In genomic region chr12:30991466-30991865, GRCh38 we compare ENCODE assay signal across 5 cellular contexts.
"Had no signal": no experiment of that assay in that cellular context is flagged by ENCODE, and none has a peak within 500 bp of the region (broad histone marks: within the 10 kb centered on the region; RNA-seq: fewer than 3 reads in every experiment).

No MANE protein-coding gene starts in this region.

- H3K4me3 ChIP-seq: GM23338, K562 had no signal

- H2AFZ ChIP-seq: GM23338 had no signal

- H3K4me3 Mint-ChIP-seq: GM23338, H9 had no signal

- H3K9me3 Mint-ChIP-seq: GM23338, H9 had no signal

- H3K4me2 ChIP-seq: GM23338 had no signal

- H3K27ac Mint-ChIP-seq: GM23338, H9 had no signal

- DNase-seq: H9, HCEC 1CT, IMR-90 had no signal
